In genomic region chr7:17371656-17372524, GRCh38 we compare ENCODE assay signal across 1 cellular context.
TF ChIP-seq lines count a peak whose summit lies in the region.

No MANE protein-coding gene starts in this region.

TF ChIP-seq in IMR-90, 13 proteins besides CTCF, POLR2A, EP300 and RAD21 (continued from another document):
- TF ChIP-seq, protein P1, sequence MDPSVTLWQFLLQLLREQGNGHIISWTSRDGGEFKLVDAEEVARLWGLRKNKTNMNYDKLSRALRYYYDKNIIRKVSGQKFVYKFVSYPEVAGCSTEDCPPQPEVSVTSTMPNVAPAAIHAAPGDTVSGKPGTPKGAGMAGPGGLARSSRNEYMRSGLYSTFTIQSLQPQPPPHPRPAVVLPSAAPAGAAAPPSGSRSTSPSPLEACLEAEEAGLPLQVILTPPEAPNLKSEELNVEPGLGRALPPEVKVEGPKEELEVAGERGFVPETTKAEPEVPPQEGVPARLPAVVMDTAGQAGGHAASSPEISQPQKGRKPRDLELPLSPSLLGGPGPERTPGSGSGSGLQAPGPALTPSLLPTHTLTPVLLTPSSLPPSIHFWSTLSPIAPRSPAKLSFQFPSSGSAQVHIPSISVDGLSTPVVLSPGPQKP (IDR thresholded peaks at IDR 0.05; ENCODE audit: borderline replicate concordance, low read depth, low read length): no peak
- TF ChIP-seq MAFK (IDR thresholded peaks at IDR 0.05; ENCODE audit: low read depth, low read length) (0 out of 2 replicates have a peak, but pooled peaks have one; percentile 39), MXI1 (IDR thresholded peaks at IDR 0.05; ENCODE audit: borderline replicate concordance, low read depth, low read length) (no peak), CHD1 (IDR thresholded peaks at IDR 0.05; ENCODE audit: low read depth, low read length) (no peak), FOS (IDR thresholded peaks at IDR 0.05; ENCODE audit: low read depth, low read length) (peak; percentile 100), RFX5 (IDR thresholded peaks at IDR 0.05; ENCODE audit: low read depth, low read length) (no peak)
